ENCODE assay signal across 7 cellular contexts in genomic region chr5:181204561-181205401, GRCh38. TPM values are rescaled to one million over a fixed set of nuclear protein-coding genes. Genes with fewer than 3 reads are reported as not detected.
DNase-seq lines count a peak whose midpoint lies in the region; ATAC-seq and TF ChIP-seq lines count a peak whose summit lies in the region.

TRIM7 (minus strand) TSS chr5:181205196; CDS start chr5:181205110, 86 bp downstream.

- no peaks in the 10 kb centered on the region for H3K9me3 Mint-ChIP-seq in activated CD8-positive, alpha-beta memory T cell treated with anti-CD3 and anti-CD28 coated beads, Interleukin-2, amount 10 ng/mL, durations not matched to agents 7 days and 5 days (ENCODE audit: low read depth)
- peaks cover 31% of the 10 kb centered on the region for H3K9me3 Mint-ChIP-seq in glutamatergic neuron (ENCODE audit: unreplicated experiment)

- TF ChIP-seq CTCF in glutamatergic neuron (IDR thresholded peaks at IDR 0.05; ENCODE audit: partially characterized antibody, unreplicated experiment), result no peak

- peaks cover 27% of the 10 kb centered on the region for H3K4me1 Mint-ChIP-seq in activated CD8-positive, alpha-beta memory T cell treated with anti-CD3 and anti-CD28 coated beads, Interleukin-2, amount 10 ng/mL, durations not matched to agents 7 days and 5 days
- peaks cover 22% of the 10 kb centered on the region for H3K4me1 Mint-ChIP-seq in glutamatergic neuron (ENCODE audit: low read depth, unreplicated experiment)

- intact Hi-C loops in posterior vena cava (cut with DNase I), result no loop called here

- peak within 1 kb of the TSS; percentile 85 for H3K4me3 Mint-ChIP-seq in activated CD8-positive, alpha-beta memory T cell treated with anti-CD3 and anti-CD28 coated beads, Interleukin-2, amount 10 ng/mL, durations not matched to agents 7 days and 5 days
- H3K4me3 Mint-ChIP-seq in glutamatergic neuron (ENCODE audit: unreplicated experiment), result peak within 1 kb of the TSS; percentile 96

- no peaks in the 10 kb centered on the region for H3K36me3 Mint-ChIP-seq in activated CD8-positive, alpha-beta memory T cell treated with anti-CD3 and anti-CD28 coated beads, Interleukin-2, amount 10 ng/mL, durations not matched to agents 7 days and 5 days
- H3K36me3 Mint-ChIP-seq in glutamatergic neuron (ENCODE audit: unreplicated experiment), result peaks cover 15% of the 10 kb centered on the region

- peak; percentile 37 for DNase-seq in HCEC 1CT
- DNase-seq in activated CD8-positive, alpha-beta memory T cell treated with anti-CD3 and anti-CD28 coated beads, Interleukin-2, amount 10 ng/mL, durations not matched to agents 7 days and 5 days, result no peak
- DNase-seq in glutamatergic neuron, result peak; percentile 59
- peak; percentile 85 for DNase-seq in posterior vena cava (ENCODE audit: low spot score)
- DNase-seq in NCI-H2107 treated with DMSO at 0.1 percent for 48 hours (lab: John Stamatoyannopoulos, UW; ENCODE audit: unreplicated experiment), result no peak
- no peak for DNase-seq in SKM-1 treated with dmso at 0.1 percent for 144 hours (lab: John Stamatoyannopoulos, UW; ENCODE audit: unreplicated experiment)
- no peak for DNase-seq in NCI-H774 (lab: John Stamatoyannopoulos, UW)

- CTCF ChIA-PET in activated CD8-positive, alpha-beta memory T cell treated with anti-CD3 and anti-CD28 coated beads, Interleukin-2, amount 10 ng/mL, durations not matched to agents 7 days and 5 days (lab: Charles Lee), result interaction anchor here (1.3 to 7.4 kb wide), 5 partner anchors 14 to 36 kb away, joined by 4 to 129 read pairs (median 6); partner anchors contain the start of gene TRIM41

- H3K27ac Mint-ChIP-seq in activated CD8-positive, alpha-beta memory T cell treated with anti-CD3 and anti-CD28 coated beads, Interleukin-2, amount 10 ng/mL, durations not matched to agents 7 days and 5 days, result peak within 1 kb of the TSS; percentile 90
- H3K27ac Mint-ChIP-seq in glutamatergic neuron (ENCODE audit: unreplicated experiment), result peak within 1 kb of the TSS; percentile 87

- peak; percentile 15 for ATAC-seq in activated CD8-positive, alpha-beta memory T cell treated with anti-CD3 and anti-CD28 coated beads, Interleukin-2, amount 10 ng/mL, durations not matched to agents 7 days and 5 days

- peaks cover 42% of the 10 kb centered on the region for H3K27me3 Mint-ChIP-seq in activated CD8-positive, alpha-beta memory T cell treated with anti-CD3 and anti-CD28 coated beads, Interleukin-2, amount 10 ng/mL, durations not matched to agents 7 days and 5 days
- peaks cover 34% of the 10 kb centered on the region for H3K27me3 Mint-ChIP-seq in glutamatergic neuron (ENCODE audit: unreplicated experiment)

RNA-seq across cellular contexts. Expression of gene TRIM7, which starts in this region (rescaled TPM):
- 1 to 10 TPM; 1.6 to 1.7 TPM for total RNA-seq in activated CD8-positive, alpha-beta memory T cell treated with anti-CD3 and anti-CD28 coated beads, Interleukin-2, amount 10 ng/mL, durations not matched to agents 7 days and 5 days
- total RNA-seq in glutamatergic neuron (ENCODE audit: unreplicated experiment) (0.93 TPM), posterior vena cava (1 to 10 TPM; 3.1 to 3.5 TPM)

Comparison
In these comparisons a context has a peak if more than half of its experiments do, and no peak if none do; other contexts are left out.
1. Peak in DNase-seq in glutamatergic neuron; RNA of the gene not detected or under 1 TPM.
2. DNase-seq: peak in HCEC 1CT (single experiment) and posterior vena cava (single experiment); none in activated CD8-positive, alpha-beta memory T cell treated with anti-CD3 and anti-CD28 coated beads, Interleukin-2, amount 10 ng/mL, durations not matched to agents 7 days and 5 days (single experiment), NCI-H2107 treated with DMSO at 0.1 percent for 48 hours (single experiment), SKM-1 treated with dmso at 0.1 percent for 144 hours (single experiment) and NCI-H774 (single experiment).